Comparison of ENCODE assay signal across 8 cellular contexts in genomic region chr18:47997338-47997780, GRCh38.
DNase-seq lines count a peak whose midpoint lies in the region; ATAC-seq and TF ChIP-seq lines count a peak whose summit lies in the region.

No MANE protein-coding gene starts in this region.

- H3K4me2 ChIP-seq in mesendoderm (ENCODE audit: low read length) = no peak overlapping the region

- peak; percentile 42 for TF ChIP-seq RAD21 in Ishikawa (IDR thresholded peaks at IDR 0.05; ENCODE audit: low read depth)

- peaks cover 6% of the 10 kb centered on the region for H3K4me1 Mint-ChIP-seq in activated T-cell treated with anti-CD3 and anti-CD28 coated beads, Interleukin-2, amount 50 U/mL, for 72 hours (ENCODE audit: low read depth)

- H3K4me3 ChIP-seq in mesendoderm (ENCODE audit: low read length) = no peak overlapping the region

- no peaks in the 10 kb centered on the region for H3K79me2 ChIP-seq in mesendoderm (ENCODE audit: control insufficient read depth, insufficient read depth, low read length)

- no peaks in the 10 kb centered on the region for H3K27me3 Mint-ChIP-seq in activated T-cell treated with anti-CD3 and anti-CD28 coated beads, Interleukin-2, amount 50 U/mL, for 72 hours (ENCODE audit: low read depth)

- H3K56ac ChIP-seq in mesendoderm (ENCODE audit: low read length) = no peak overlapping the region

- no peak overlapping the region for H2BK5ac ChIP-seq in mesendoderm (ENCODE audit: low read length)

- no peak for TF ChIP-seq EP300 in Ishikawa (IDR thresholded peaks at IDR 0.05; ENCODE audit: borderline replicate concordance)

- WGBS in mesendoderm (ENCODE audit: extremely low coverage, insufficient coverage, low lambda C conversion rate) = no CpG with 5 or more reads among the region's 5 CpGs

- no peaks in the 10 kb centered on the region for H3K79me1 ChIP-seq in mesendoderm (ENCODE audit: low read length)

- DNase-seq in COR-L47 (lab: John Stamatoyannopoulos, UW) (peak; percentile 19), mesendoderm (peak; percentile 80), epidermal melanocyte (ENCODE audit: insufficient read length, low spot score) (no peak), NCI-H2081 treated with DMSO at 0.1 percent for 48 hours (lab: John Stamatoyannopoulos, UW) (no peak)
- DNase-seq in activated T-cell treated with anti-CD3 and anti-CD28 coated beads, Interleukin-2, amount 50 U/mL, for 72 hours = peak; percentile 15 to 46

- H3K27me3 ChIP-seq in mesendoderm (ENCODE audit: insufficient read depth, low read length, poor library complexity) = no peaks in the 10 kb centered on the region

- H3K36me3 Mint-ChIP-seq in activated T-cell treated with anti-CD3 and anti-CD28 coated beads, Interleukin-2, amount 50 U/mL, for 72 hours (ENCODE audit: insufficient read depth in 2 of 2) = peaks cover 3 to 5% of the 10 kb centered on the region in 2 donors

- no peak for ATAC-seq in activated T-cell treated with anti-CD3 and anti-CD28 coated beads, Interleukin-2, amount 50 U/mL, for 72 hours (replicated peaks in 1 of 2)
- ATAC-seq in HG02840 (IDR thresholded peaks at IDR 0.05; ENCODE audit: low FRiP score, unreplicated experiment) (no peak), GM19397 (IDR thresholded peaks at IDR 0.05; ENCODE audit: unreplicated experiment) (no peak)

- H3K9ac ChIP-seq in mesendoderm (ENCODE audit: low read length) = no peak overlapping the region

- peaks cover 0 to 5% of the 10 kb centered on the region in 2 donors for H3K9me3 Mint-ChIP-seq in activated T-cell treated with anti-CD3 and anti-CD28 coated beads, Interleukin-2, amount 50 U/mL, for 72 hours

- H3K4ac ChIP-seq in mesendoderm (ENCODE audit: low read depth, low read length) = no peak overlapping the region

- no peaks in the 10 kb centered on the region for H3K4me1 ChIP-seq in mesendoderm (ENCODE audit: control insufficient read depth, low read depth, low read length)

- no peak overlapping the region for H3K18ac ChIP-seq in mesendoderm (ENCODE audit: low read length)

- H2AK5ac ChIP-seq in mesendoderm (ENCODE audit: low read length) = no peak overlapping the region

- H3K23ac ChIP-seq in mesendoderm (ENCODE audit: low read length) = no peak overlapping the region

- H4K8ac ChIP-seq in mesendoderm (ENCODE audit: low read depth, low read length) = no peak overlapping the region

- no peak overlapping the region for H3K27ac Mint-ChIP-seq in activated T-cell treated with anti-CD3 and anti-CD28 coated beads, Interleukin-2, amount 50 U/mL, for 72 hours

- H3K4me3 Mint-ChIP-seq in activated T-cell treated with anti-CD3 and anti-CD28 coated beads, Interleukin-2, amount 50 U/mL, for 72 hours = no peak overlapping the region

- no peaks in the 10 kb centered on the region for H3K36me3 ChIP-seq in mesendoderm (ENCODE audit: control insufficient read depth, insufficient read depth, low read length)

- H2BK120ac ChIP-seq in mesendoderm (ENCODE audit: low read depth, low read length) = no peak overlapping the region

- no peak overlapping the region for H2BK15ac ChIP-seq in mesendoderm (replicated peaks; ENCODE audit: low read depth)

- no peak overlapping the region for H4K5ac ChIP-seq in mesendoderm (ENCODE audit: low read length)

- H3K27ac ChIP-seq in mesendoderm (ENCODE audit: low read depth, low read length) = no peak overlapping the region

TF ChIP-seq in Ishikawa, 13 proteins besides CTCF, POLR2A, EP300 and RAD21:
- TF ChIP-seq TAF1 (IDR thresholded peaks at IDR 0.05; ENCODE audit: low read depth) (no peak), NFIC (IDR thresholded peaks at IDR 0.05) (no peak), CREB1 (IDR thresholded peaks at IDR 0.05; ENCODE audit: low read depth) (no peak)

Comparison
In these comparisons a context has a peak if more than half of its experiments do, and no peak if none do; other contexts are left out.
1. DNase-seq: peak in COR-L47 (single experiment), activated T-cell treated with anti-CD3 and anti-CD28 coated beads, Interleukin-2, amount 50 U/mL, for 72 hours (2 of 2) and mesendoderm (single experiment); none in epidermal melanocyte (single experiment) and NCI-H2081 treated with DMSO at 0.1 percent for 48 hours (single experiment).